15 cellular contexts compared by ENCODE assay signal in genomic region chr2:173866858-173867620, GRCh38.
DNase-seq lines count a peak whose midpoint lies in the region; ATAC-seq, FAIRE-seq and TF ChIP-seq lines count a peak whose summit lies in the region.
"Had no signal": no experiment of that assay in that cellular context is flagged by ENCODE, and none has a peak within 500 bp of the region (broad histone marks: within the 10 kb centered on the region; RNA-seq: fewer than 3 reads in every experiment).

No MANE protein-coding gene starts in this region.

- H3K27me3 ChIP-seq in adipocyte (replicated peaks; ENCODE audit: control insufficient read depth, insufficient read depth, low read length) = peaks cover 6% of the 10 kb centered on the region
- no peaks in the 10 kb centered on the region for H3K27me3 ChIP-seq in psoas muscle (ENCODE audit: insufficient read depth in 3 of 3, low read length in 2 of 3)
- H3K27me3 ChIP-seq: adrenal gland had no signal

- WGBS in psoas muscle, 3 donors = 27 to 42% (median 33%) methylated on average over 11 of the region's 11 CpGs

- H3K4me3 ChIP-seq in HFF-Myc (replicated peaks; ENCODE audit: low read depth, low read length) = no peak overlapping the region
- peak overlapping the region; percentile 10 for H3K4me3 ChIP-seq in adipocyte (ENCODE audit: low read length)
- H3K4me3 ChIP-seq in psoas muscle = no peak overlapping the region
- H3K4me3 ChIP-seq: adrenal gland, mucosa of descending colon had no signal

- H3K9me3 ChIP-seq in adipocyte (ENCODE audit: control insufficient read depth, low read length) (no peaks in the 10 kb centered on the region), psoas muscle (no peaks in the 10 kb centered on the region)
- H3K9me3 ChIP-seq: adrenal gland, mucosa of descending colon had no signal

- peak in 1 of 4 donors; percentile 46 for ATAC-seq in psoas muscle
- ATAC-seq: activated CD4-positive, CD25-positive, alpha-beta regulatory T cell treated with anti-CD3 and anti-CD28 coated beads, Interleukin-2, amount 50 U/mL, for 24 hours; mucosa of descending colon; T-helper 17 cell had no signal

- H3K9ac ChIP-seq in adipocyte (ENCODE audit: low read length) = no peak overlapping the region

- H3K36me3 ChIP-seq in adipocyte (ENCODE audit: control insufficient read depth, insufficient read depth, low read length, severe bottlenecking) = no peaks in the 10 kb centered on the region
- no peaks in the 10 kb centered on the region for H3K36me3 ChIP-seq in psoas muscle (ENCODE audit: insufficient read depth in 1 of 2, low read depth in 1 of 2)
- H3K36me3 ChIP-seq: adrenal gland had no signal

- DNase-seq in COR-L47 (lab: John Stamatoyannopoulos, UW) = peak; percentile 26
- peak; percentile 21 for DNase-seq in HFF-Myc (ENCODE audit: extremely low read depth, low read depth)
- no peak for DNase-seq in adipocyte (ENCODE audit: low read depth)
- DNase-seq in psoas muscle = peak; percentile 31 to 62
- DNase-seq in urothelium cell line (ENCODE audit: low spot score) = no peak
- no peak for DNase-seq in GDM1 (lab: John Stamatoyannopoulos, UW)
- DNase-seq in NCI-H774 (lab: John Stamatoyannopoulos, UW) = no peak
- DNase-seq: DMS153; mucosa of descending colon; NCI-H1105 treated with DMSO at 0.1 percent for 48 hours; NCI-H2227 treated with DMSO at 0.1 percent for 48 hours; stimulated activated CD4-positive, alpha-beta T cell treated with anti-CD3 and anti-CD28 coated beads, Interleukin-2, amount 100 ng/mL, for 48 hours; T-helper 17 cell had no signal

- intact Hi-C loops in psoas muscle (cut with DNase I) = no loop called here

- H3K27ac ChIP-seq in psoas muscle = no peak overlapping the region
- H3K27ac ChIP-seq: adrenal gland had no signal

- H3K4me1 ChIP-seq in adipocyte (ENCODE audit: control insufficient read depth, insufficient read depth, low read length) (peaks cover 4% of the 10 kb centered on the region), psoas muscle (peaks cover 5% of the 10 kb centered on the region)
- H3K4me1 ChIP-seq: adrenal gland had no signal

- TF ChIP-seq CTCF in HFF-Myc (IDR thresholded peaks at IDR 0.05; ENCODE audit: low read depth, low read length, missing control alignments) (no peak), psoas muscle (IDR thresholded peaks at IDR 0.05) (no peak)

- no peak for FAIRE-seq in urothelium cell line (lab: Jason Lieb, UNC)

Comparison
In these comparisons a context has a peak if more than half of its experiments do, and no peak if none do; other contexts are left out.
1. DNase-seq: peak in COR-L47 (single experiment), HFF-Myc (single experiment) and psoas muscle (2 of 2); none in adipocyte (single experiment), urothelium cell line (single experiment), GDM1 (single experiment) and NCI-H774 (single experiment).